7 cellular contexts compared by ENCODE assay signal in genomic region chr10:2414562-2414961, GRCh38.
"Had no signal": no experiment of that assay in that cellular context is flagged by ENCODE, and none has a peak within 500 bp of the region (broad histone marks: within the 10 kb centered on the region; RNA-seq: fewer than 3 reads in every experiment).

No MANE protein-coding gene starts in this region.

- H2AFZ ChIP-seq: GM23338 had no signal

- H3K4me2 ChIP-seq: GM23338 had no signal

- H3K27ac Mint-ChIP-seq: GM23338, H9 had no signal

- H3K4me3 Mint-ChIP-seq: GM23338, H9 had no signal

- H3K9me3 Mint-ChIP-seq: GM23338, H9 had no signal

- ATAC-seq: GM23338 had no signal

- H3K4me3 ChIP-seq: GM23338 had no signal

- FAIRE-seq: H1, H54, HTR-8/SVneo had no signal

- DNase-seq: H9, HCEC 1CT, KBM-7 had no signal
